ENCODE assay signal across 1 cellular context in genomic region chr19:1875646-1876493, GRCh38.
TF ChIP-seq lines count a peak whose summit lies in the region.

No MANE protein-coding gene starts in this region.

TF ChIP-seq in K562, 482 proteins besides CTCF, POLR2A, EP300 and RAD21 (continued from another document and continues in another):
- TF ChIP-seq, protein P1, sequence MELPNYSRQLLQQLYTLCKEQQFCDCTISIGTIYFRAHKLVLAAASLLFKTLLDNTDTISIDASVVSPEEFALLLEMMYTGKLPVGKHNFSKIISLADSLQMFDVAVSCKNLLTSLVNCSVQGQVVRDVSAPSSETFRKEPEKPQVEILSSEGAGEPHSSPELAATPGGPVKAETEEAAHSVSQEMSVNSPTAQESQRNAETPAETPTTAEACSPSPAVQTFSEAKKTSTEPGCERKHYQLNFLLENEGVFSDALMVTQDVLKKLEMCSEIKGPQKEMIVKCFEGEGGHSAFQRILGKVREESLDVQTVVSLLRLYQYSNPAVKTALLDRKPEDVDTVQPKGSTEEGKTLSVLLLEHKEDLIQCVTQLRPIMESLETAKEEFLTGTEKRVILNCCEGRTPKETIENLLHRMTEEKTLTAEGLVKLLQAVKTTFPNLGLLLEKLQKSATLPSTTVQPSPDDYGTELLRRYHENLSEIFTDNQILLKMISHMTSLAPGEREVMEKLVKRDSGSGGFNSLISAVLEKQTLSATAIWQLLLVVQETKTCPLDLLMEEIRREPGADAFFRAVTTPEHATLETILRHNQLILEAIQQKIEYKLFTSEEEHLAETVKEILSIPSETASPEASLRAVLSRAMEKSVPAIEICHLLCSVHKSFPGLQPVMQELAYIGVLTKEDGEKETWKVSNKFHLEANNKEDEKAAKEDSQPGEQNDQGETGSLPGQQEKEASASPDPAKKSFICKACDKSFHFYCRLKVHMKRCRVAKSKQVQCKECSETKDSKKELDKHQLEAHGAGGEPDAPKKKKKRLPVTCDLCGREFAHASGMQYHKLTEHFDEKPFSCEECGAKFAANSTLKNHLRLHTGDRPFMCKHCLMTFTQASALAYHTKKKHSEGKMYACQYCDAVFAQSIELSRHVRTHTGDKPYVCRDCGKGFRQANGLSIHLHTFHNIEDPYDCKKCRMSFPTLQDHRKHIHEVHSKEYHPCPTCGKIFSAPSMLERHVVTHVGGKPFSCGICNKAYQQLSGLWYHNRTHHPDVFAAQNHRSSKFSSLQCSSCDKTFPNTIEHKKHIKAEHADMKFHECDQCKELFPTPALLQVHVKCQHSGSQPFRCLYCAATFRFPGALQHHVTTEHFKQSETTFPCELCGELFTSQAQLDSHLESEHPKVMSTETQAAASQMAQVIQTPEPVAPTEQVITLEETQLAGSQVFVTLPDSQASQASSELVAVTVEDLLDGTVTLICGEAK (IDR thresholded peaks at IDR 0.05): peak; percentile 93
- TF ChIP-seq, protein P1 (CRISPR knock-in tag; IDR thresholded peaks at IDR 0.05): no peak; the same call in 1 of the 2 replicates
- TF ChIP-seq C11orf30 (IDR thresholded peaks at IDR 0.05; ENCODE audit: low read depth) (peak; percentile 66), ZNF830 (CRISPR knock-in tag; IDR thresholded peaks at IDR 0.05) (0 out of 2 replicates have a peak, but pooled peaks have one; percentile 17), RFX5 (IDR thresholded peaks at IDR 0.05; ENCODE audit: low read depth, low read length) (no peak), TFAP4 (CRISPR knock-in tag; IDR thresholded peaks at IDR 0.05; ENCODE audit: borderline replicate concordance) (peak; percentile 84; the same call in 1 of the 2 replicates), ZZZ3 (IDR thresholded peaks at IDR 0.05) (no peak), BRCA1 (IDR thresholded peaks at IDR 0.05) (no peak), BRCA1 (CRISPR knock-in tag; IDR thresholded peaks at IDR 0.05) (0 out of 2 replicates have a peak, but pooled peaks have one; percentile 75), STAT5B (CRISPR knock-in tag; IDR thresholded peaks at IDR 0.05) (no peak), NFIC (IDR thresholded peaks at IDR 0.05) (peak; percentile 22), STAT5A (IDR thresholded peaks at IDR 0.05; ENCODE audit: borderline replicate concordance, low read length) (no peak), ETV5 (CRISPR knock-in tag; IDR thresholded peaks at IDR 0.05; ENCODE audit: low read depth) (peak; percentile 93), NFE2L1 (tag; IDR thresholded peaks at IDR 0.05; ENCODE audit: borderline replicate concordance, low read depth) (no peak), ASH1L (IDR thresholded peaks at IDR 0.05; ENCODE audit: borderline replicate concordance, low read depth, partially characterized antibody) (no peak), FOXA1 (IDR thresholded peaks at IDR 0.05; ENCODE audit: borderline replicate concordance) (no peak), GTF2E2 (tag; IDR thresholded peaks at IDR 0.05) (no peak), ZNF133 (CRISPR knock-in tag; IDR thresholded peaks at IDR 0.05) (no peak), CC2D1A (IDR thresholded peaks at IDR 0.05) (no peak), NEUROD1 (IDR thresholded peaks at IDR 0.05; ENCODE audit: borderline replicate concordance, low read depth, low read length, partially characterized antibody) (peak; percentile 79), NCOA6 (IDR thresholded peaks at IDR 0.05) (no peak), HOMEZ (CRISPR knock-in tag; IDR thresholded peaks at IDR 0.05) (no peak), THRB (CRISPR knock-in tag; conservative IDR thresholded peaks at IDR 0.05) (no peak), FOXK1 (CRISPR knock-in tag; IDR thresholded peaks at IDR 0.05; ENCODE audit: borderline replicate concordance) (no peak), HNRNPK (IDR thresholded peaks at IDR 0.05; ENCODE audit: low read depth, low read length, poor library complexity, severe bottlenecking) (no peak), ESRRA (IDR thresholded peaks at IDR 0.05; ENCODE audit: borderline replicate concordance, low read depth) (peak; percentile 70; the same call in 1 of the 2 replicates), SRF (CRISPR knock-in tag; IDR thresholded peaks at IDR 0.05) (peak in 1 of 2 experiments; percentile 66; a peak in 1 of 4 replicates), MCM5 (IDR thresholded peaks at IDR 0.05; ENCODE audit: low read depth) (no peak), NFXL1 (CRISPR knock-in tag; IDR thresholded peaks at IDR 0.05) (no peak), ZNF695 (CRISPR knock-in tag; IDR thresholded peaks at IDR 0.05) (no peak), MAFK (IDR thresholded peaks at IDR 0.05; ENCODE audit: low read length) (no peak), SMARCA4 (IDR thresholded peaks at IDR 0.05) (no peak), ZBTB7A (IDR thresholded peaks at IDR 0.05; ENCODE audit: borderline replicate concordance, control insufficient read depth, low read depth, low read length) (peak; percentile 92), ETV6 (IDR thresholded peaks at IDR 0.05; ENCODE audit: borderline replicate concordance in 1 of 2, low read depth in 2 of 2, low read length in 1 of 2) (0 out of 4 replicates have a peak, but pooled peaks of 1 of the 2 experiments have one; percentile 50), ETV6 (CRISPR knock-in tag; IDR thresholded peaks at IDR 0.05; ENCODE audit: borderline replicate concordance) (no peak), KLF10 (CRISPR knock-in tag; IDR thresholded peaks at IDR 0.05) (no peak), MBD2 (IDR thresholded peaks at IDR 0.05; ENCODE audit: borderline replicate concordance, low read depth) (no peak), ZNF583 (CRISPR knock-in tag; IDR thresholded peaks at IDR 0.05) (peak; percentile 46; the same call in 1 of the 2 replicates), ZNF324 (CRISPR knock-in tag; IDR thresholded peaks at IDR 0.05) (no peak), RBFOX2 (IDR thresholded peaks at IDR 0.05; ENCODE audit: low read depth, low read length) (peak; percentile 96), ZNF174 (CRISPR knock-in tag; IDR thresholded peaks at IDR 0.05) (no peak), PKNOX1 (IDR thresholded peaks at IDR 0.05) (no peak), LARP7 (IDR thresholded peaks at IDR 0.05) (no peak), CBFA2T3 (IDR thresholded peaks at IDR 0.05) (no peak), RBM14 (IDR thresholded peaks at IDR 0.05; ENCODE audit: borderline replicate concordance, insufficient read depth, low read depth, low read length) (0 out of 2 replicates have a peak, but pooled peaks have one; percentile 79), CBX1 (IDR thresholded peaks at IDR 0.05; ENCODE audit: low read depth) (peak; percentile 36), PTTG1 (tag; IDR thresholded peaks at IDR 0.05; ENCODE audit: low read depth) (no peak), ZNF354B (CRISPR knock-in tag; IDR thresholded peaks at IDR 0.05) (no peak), GATAD2B (IDR thresholded peaks at IDR 0.05; ENCODE audit: borderline replicate concordance) (no peak; the same call in 1 of the 2 replicates), ZNF696 (CRISPR knock-in tag; conservative IDR thresholded peaks at IDR 0.05) (no peak), PCBP2 (IDR thresholded peaks at IDR 0.05; ENCODE audit: low read depth, low read length, poor library complexity, severe bottlenecking) (no peak)
- TF ChIP-seq, protein P2, sequence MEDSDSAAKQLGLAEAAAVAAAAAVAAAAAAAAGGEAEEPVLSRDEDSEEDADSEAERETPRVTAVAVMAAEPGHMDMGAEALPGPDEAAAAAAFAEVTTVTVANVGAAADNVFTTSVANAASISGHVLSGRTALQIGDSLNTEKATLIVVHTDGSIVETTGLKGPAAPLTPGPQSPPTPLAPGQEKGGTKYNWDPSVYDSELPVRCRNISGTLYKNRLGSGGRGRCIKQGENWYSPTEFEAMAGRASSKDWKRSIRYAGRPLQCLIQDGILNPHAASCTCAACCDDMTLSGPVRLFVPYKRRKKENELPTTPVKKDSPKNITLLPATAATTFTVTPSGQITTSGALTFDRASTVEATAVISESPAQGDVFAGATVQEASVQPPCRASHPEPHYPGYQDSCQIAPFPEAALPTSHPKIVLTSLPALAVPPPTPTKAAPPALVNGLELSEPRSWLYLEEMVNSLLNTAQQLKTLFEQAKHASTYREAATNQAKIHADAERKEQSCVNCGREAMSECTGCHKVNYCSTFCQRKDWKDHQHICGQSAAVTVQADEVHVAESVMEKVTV (CRISPR knock-in tag; IDR thresholded peaks at IDR 0.05): no peak
- TF ChIP-seq, protein P3, sequence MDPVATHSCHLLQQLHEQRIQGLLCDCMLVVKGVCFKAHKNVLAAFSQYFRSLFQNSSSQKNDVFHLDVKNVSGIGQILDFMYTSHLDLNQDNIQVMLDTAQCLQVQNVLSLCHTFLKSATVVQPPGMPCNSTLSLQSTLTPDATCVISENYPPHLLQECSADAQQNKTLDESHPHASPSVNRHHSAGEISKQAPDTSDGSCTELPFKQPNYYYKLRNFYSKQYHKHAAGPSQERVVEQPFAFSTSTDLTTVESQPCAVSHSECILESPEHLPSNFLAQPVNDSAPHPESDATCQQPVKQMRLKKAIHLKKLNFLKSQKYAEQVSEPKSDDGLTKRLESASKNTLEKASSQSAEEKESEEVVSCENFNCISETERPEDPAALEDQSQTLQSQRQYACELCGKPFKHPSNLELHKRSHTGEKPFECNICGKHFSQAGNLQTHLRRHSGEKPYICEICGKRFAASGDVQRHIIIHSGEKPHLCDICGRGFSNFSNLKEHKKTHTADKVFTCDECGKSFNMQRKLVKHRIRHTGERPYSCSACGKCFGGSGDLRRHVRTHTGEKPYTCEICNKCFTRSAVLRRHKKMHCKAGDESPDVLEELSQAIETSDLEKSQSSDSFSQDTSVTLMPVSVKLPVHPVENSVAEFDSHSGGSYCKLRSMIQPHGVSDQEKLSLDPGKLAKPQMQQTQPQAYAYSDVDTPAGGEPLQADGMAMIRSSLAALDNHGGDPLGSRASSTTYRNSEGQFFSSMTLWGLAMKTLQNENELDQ (CRISPR knock-in tag; IDR thresholded peaks at IDR 0.05; ENCODE audit: borderline replicate concordance): no peak
- TF ChIP-seq, protein P4, sequence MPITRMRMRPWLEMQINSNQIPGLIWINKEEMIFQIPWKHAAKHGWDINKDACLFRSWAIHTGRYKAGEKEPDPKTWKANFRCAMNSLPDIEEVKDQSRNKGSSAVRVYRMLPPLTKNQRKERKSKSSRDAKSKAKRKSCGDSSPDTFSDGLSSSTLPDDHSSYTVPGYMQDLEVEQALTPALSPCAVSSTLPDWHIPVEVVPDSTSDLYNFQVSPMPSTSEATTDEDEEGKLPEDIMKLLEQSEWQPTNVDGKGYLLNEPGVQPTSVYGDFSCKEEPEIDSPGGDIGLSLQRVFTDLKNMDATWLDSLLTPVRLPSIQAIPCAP (CRISPR knock-in tag; IDR thresholded peaks at IDR 0.05; ENCODE audit: borderline replicate concordance): no peak
